Comparison of ENCODE assay signal across 20 cellular contexts in genomic region chr11:132719684-132720083, GRCh38.
DNase-seq lines count a peak whose midpoint lies in the region; ATAC-seq and TF ChIP-seq lines count a peak whose summit lies in the region.
"Had no signal": no experiment of that assay in that cellular context is flagged by ENCODE, and none has a peak within 500 bp of the region (broad histone marks: within the 10 kb centered on the region; RNA-seq: fewer than 3 reads in every experiment).

No MANE protein-coding gene starts in this region.

- H3K4me3 ChIP-seq in osteoblast (ENCODE audit: insufficient read depth, low read length), result no peak overlapping the region
- H3K4me3 ChIP-seq: A549, K562, left ventricle myocardium inferior, MG63, testis, vagina had no signal

- peaks cover 30% of the 10 kb centered on the region for H3K4me1 Mint-ChIP-seq in activated CD8-positive, alpha-beta memory T cell treated with anti-CD3 and anti-CD28 coated beads, Interleukin-2, amount 10 ng/mL, durations not matched to agents 7 days and 5 days
- peaks cover 30% of the 10 kb centered on the region for H3K4me1 Mint-ChIP-seq in activated naive CD8-positive, alpha-beta T cell treated with anti-CD3 and anti-CD28 coated beads, Interleukin-2, amount 10 ng/mL, durations not matched to agents 7 days and 5 days
- H3K4me1 Mint-ChIP-seq in CD14-positive monocyte, result no peaks in the 10 kb centered on the region

- peaks cover 10% of the 10 kb centered on the region for H3K4me1 ChIP-seq in osteoblast (ENCODE audit: insufficient read depth, low read length)
- H3K4me1 ChIP-seq: A549, left ventricle myocardium inferior, vagina had no signal

- TF ChIP-seq CTCF in osteoblast (IDR thresholded peaks at IDR 0.05; ENCODE audit: extremely low read depth, low read depth, low read length), result no peak
- no peak for TF ChIP-seq CTCF in CD14-positive monocyte (IDR thresholded peaks at IDR 0.05)

- H3K36me3 Mint-ChIP-seq in activated CD8-positive, alpha-beta memory T cell treated with anti-CD3 and anti-CD28 coated beads, Interleukin-2, amount 10 ng/mL, durations not matched to agents 7 days and 5 days, result peaks cover 1% of the 10 kb centered on the region
- no peaks in the 10 kb centered on the region for H3K36me3 Mint-ChIP-seq in activated naive CD8-positive, alpha-beta T cell treated with anti-CD3 and anti-CD28 coated beads, Interleukin-2, amount 10 ng/mL, durations not matched to agents 7 days and 5 days
- H3K36me3 Mint-ChIP-seq in CD14-positive monocyte, result no peaks in the 10 kb centered on the region
- H3K36me3 Mint-ChIP-seq: naive B cell had no signal

- H3K36me3 ChIP-seq in osteoblast (ENCODE audit: insufficient read depth, low read length), result no peaks in the 10 kb centered on the region
- H3K36me3 ChIP-seq: left ventricle myocardium inferior, MG63, vagina had no signal

- ATAC-seq in activated CD8-positive, alpha-beta memory T cell treated with anti-CD3 and anti-CD28 coated beads, Interleukin-2, amount 10 ng/mL, durations not matched to agents 7 days and 5 days, result no peak
- peak; percentile 18 for ATAC-seq in HG03354 (IDR thresholded peaks at IDR 0.05; ENCODE audit: poor library complexity, severe bottlenecking, unreplicated experiment)
- ATAC-seq in activated naive CD8-positive, alpha-beta T cell treated with anti-CD3 and anti-CD28 coated beads, Interleukin-2, amount 10 ng/mL, durations not matched to agents 7 days and 5 days (ENCODE audit: low read depth), result no peak
- ATAC-seq in GM21447 (IDR thresholded peaks at IDR 0.05; ENCODE audit: unreplicated experiment), result no peak
- no peak for ATAC-seq in HG03196 (IDR thresholded peaks at IDR 0.05; ENCODE audit: unreplicated experiment)
- ATAC-seq: A549, K562 had no signal

- H3K9me3 Mint-ChIP-seq in activated CD8-positive, alpha-beta memory T cell treated with anti-CD3 and anti-CD28 coated beads, Interleukin-2, amount 10 ng/mL, durations not matched to agents 7 days and 5 days (ENCODE audit: low read depth), result no peaks in the 10 kb centered on the region
- H3K9me3 Mint-ChIP-seq in activated naive CD8-positive, alpha-beta T cell treated with anti-CD3 and anti-CD28 coated beads, Interleukin-2, amount 10 ng/mL, durations not matched to agents 7 days and 5 days, result no peaks in the 10 kb centered on the region
- peaks cover 0 to 8% (median 2%) of the 10 kb centered on the region in 7 donors for H3K9me3 Mint-ChIP-seq in CD14-positive monocyte

- H3K27ac ChIP-seq in osteoblast (ENCODE audit: low read depth, low read length), result peak overlapping the region; percentile 11
- H3K27ac ChIP-seq: A549, left ventricle myocardium inferior, testis, vagina had no signal

- H3K4me2 ChIP-seq in osteoblast (ENCODE audit: insufficient read depth, low read length), result peak overlapping the region; percentile 51
- H3K4me2 ChIP-seq: A549 had no signal

- H3K27me3 ChIP-seq in osteoblast (ENCODE audit: insufficient read depth, low read length), result no peaks in the 10 kb centered on the region
- H3K27me3 ChIP-seq: MG63, testis, vagina had no signal

- no peaks in the 10 kb centered on the region for H4K20me1 ChIP-seq in osteoblast (ENCODE audit: insufficient read depth, low read length)

- CTCF ChIA-PET in activated CD8-positive, alpha-beta memory T cell treated with anti-CD3 and anti-CD28 coated beads, Interleukin-2, amount 10 ng/mL, durations not matched to agents 7 days and 5 days (lab: Charles Lee), result interaction anchor here (1.3 kb wide), 1 partner anchor 10 kb away, joined by 5 read pairs; no protein-coding TSS in a partner anchor

- no peaks in the 10 kb centered on the region for H3K79me2 ChIP-seq in osteoblast (ENCODE audit: insufficient read depth, low read length)

- POLR2A ChIA-PET in activated naive CD8-positive, alpha-beta T cell treated with anti-CD3 and anti-CD28 coated beads, Interleukin-2, amount 10 ng/mL, durations not matched to agents 7 days and 5 days (lab: Charles Lee), result interaction anchor here (1.3 kb wide), 1 partner anchor 53 kb away, joined by 3 read pairs; no protein-coding TSS in a partner anchor

- H3K4me3 Mint-ChIP-seq in activated CD8-positive, alpha-beta memory T cell treated with anti-CD3 and anti-CD28 coated beads, Interleukin-2, amount 10 ng/mL, durations not matched to agents 7 days and 5 days, result peak overlapping the region; percentile 47
- H3K4me3 Mint-ChIP-seq in activated naive CD8-positive, alpha-beta T cell treated with anti-CD3 and anti-CD28 coated beads, Interleukin-2, amount 10 ng/mL, durations not matched to agents 7 days and 5 days, result peak overlapping the region; percentile 61
- no peak overlapping the region for H3K4me3 Mint-ChIP-seq in CD14-positive monocyte

- H3K27me3 Mint-ChIP-seq in activated CD8-positive, alpha-beta memory T cell treated with anti-CD3 and anti-CD28 coated beads, Interleukin-2, amount 10 ng/mL, durations not matched to agents 7 days and 5 days, result peaks cover 20% of the 10 kb centered on the region
- peaks cover 11% of the 10 kb centered on the region for H3K27me3 Mint-ChIP-seq in activated naive CD8-positive, alpha-beta T cell treated with anti-CD3 and anti-CD28 coated beads, Interleukin-2, amount 10 ng/mL, durations not matched to agents 7 days and 5 days
- H3K27me3 Mint-ChIP-seq in CD14-positive monocyte (ENCODE audit: low read depth in 3 of 3), result peaks cover 0 to 4% (median 2%) of the 10 kb centered on the region in 3 donors
- H3K27me3 Mint-ChIP-seq: naive B cell had no signal

- H3K9me3 ChIP-seq in osteoblast (ENCODE audit: low read depth, low read length), result no peaks in the 10 kb centered on the region
- H3K9me3 ChIP-seq: A549, left ventricle myocardium inferior, MG63, testis, vagina had no signal

- DNase-seq in activated CD8-positive, alpha-beta memory T cell treated with anti-CD3 and anti-CD28 coated beads, Interleukin-2, amount 10 ng/mL, durations not matched to agents 7 days and 5 days, result no peak
- DNase-seq in activated CD8-positive, alpha-beta memory T cell treated with anti-CD3 and anti-CD28 coated beads, Interleukin-2, amount 50 U/mL, for 4 hours, result no peak
- no peak for DNase-seq in activated naive CD8-positive, alpha-beta T cell treated with anti-CD3 and anti-CD28 coated beads, Interleukin-2, amount 10 ng/mL, durations not matched to agents 7 days and 5 days
- DNase-seq in osteoblast (ENCODE audit: insufficient read length, low spot score, missing footprints) (no peak), CD14-positive monocyte (ENCODE audit: low spot score) (no peak)
- DNase-seq: amygdala, left ventricle myocardium inferior, MG63, naive B cell, NCI-H1417, retina, SHP77 treated with DMSO at 0.1 percent for 48 hours, SW 1271 had no signal

- intact Hi-C loops in CD14-positive monocyte (cut with micrococcal nuclease), result no loop called here

- peak overlapping the region; percentile 81 for H2AFZ ChIP-seq in osteoblast (ENCODE audit: low read length)

- no peak overlapping the region for H3K27ac Mint-ChIP-seq in activated CD8-positive, alpha-beta memory T cell treated with anti-CD3 and anti-CD28 coated beads, Interleukin-2, amount 10 ng/mL, durations not matched to agents 7 days and 5 days
- peak overlapping the region; percentile 48 for H3K27ac Mint-ChIP-seq in activated naive CD8-positive, alpha-beta T cell treated with anti-CD3 and anti-CD28 coated beads, Interleukin-2, amount 10 ng/mL, durations not matched to agents 7 days and 5 days
- H3K27ac Mint-ChIP-seq in CD14-positive monocyte, result no peak overlapping the region
- H3K27ac Mint-ChIP-seq: naive B cell had no signal

Comparison
In these comparisons a context has a peak if more than half of its experiments do, and no peak if none do; other contexts are left out.
1. H3K4me3 Mint-ChIP-seq: peak in activated CD8-positive, alpha-beta memory T cell treated with anti-CD3 and anti-CD28 coated beads, Interleukin-2, amount 10 ng/mL, durations not matched to agents 7 days and 5 days (single experiment) and activated naive CD8-positive, alpha-beta T cell treated with anti-CD3 and anti-CD28 coated beads, Interleukin-2, amount 10 ng/mL, durations not matched to agents 7 days and 5 days (single experiment); none in CD14-positive monocyte (0 of 2).